In the genomic region with DNA sequence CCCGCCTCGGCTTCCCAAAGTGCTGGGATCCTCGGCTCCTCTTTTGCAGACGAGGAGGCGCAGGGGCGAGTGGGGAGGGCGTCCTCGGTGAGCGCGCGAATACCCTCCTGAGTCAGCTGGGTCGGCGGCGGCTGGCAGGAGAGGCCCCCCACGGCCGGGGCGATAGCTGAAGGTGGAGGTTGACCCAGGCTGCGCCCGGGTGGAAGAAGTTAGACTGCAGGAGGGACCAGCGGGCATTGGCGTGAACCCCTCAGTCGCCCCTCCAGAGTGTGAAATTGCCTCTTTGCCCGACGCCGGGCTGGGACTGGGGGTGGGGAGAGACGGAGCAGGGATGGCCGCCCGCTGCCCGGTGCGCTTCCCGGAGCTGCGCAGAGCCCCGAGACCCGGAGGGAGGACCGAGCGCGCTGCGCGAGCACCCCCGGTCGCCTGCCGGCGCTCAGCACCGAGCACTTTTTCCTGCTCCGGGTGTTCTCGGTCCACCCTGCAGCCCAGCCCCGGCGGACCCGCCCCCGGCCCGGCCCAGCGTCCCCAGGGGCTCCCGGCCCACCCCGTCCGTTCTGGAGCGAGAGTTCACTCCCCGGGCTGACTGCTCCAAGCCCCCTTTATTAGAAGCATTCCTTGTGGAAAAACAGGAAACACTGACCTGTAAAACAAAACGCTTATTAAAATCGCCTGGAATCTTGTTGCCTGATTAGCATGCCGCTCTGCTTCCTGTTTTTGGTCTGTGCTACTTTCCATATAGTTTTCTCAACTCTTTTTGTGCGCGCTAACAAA, we compare ENCODE assay signal across 8 cellular contexts. TPM values are rescaled to one million over a fixed set of nuclear protein-coding genes. Genes with fewer than 3 reads are reported as not detected.
DNase-seq lines count a peak whose midpoint lies in the region; ATAC-seq and TF ChIP-seq lines count a peak whose summit lies in the region.

No MANE protein-coding gene starts in this region.

- H3K4me3 ChIP-seq in NT2/D1 (ENCODE audit: insufficient read length, low read depth) = peak overlapping the region; percentile 33

- ATAC-seq in stimulated activated effector memory CD8-positive, alpha-beta T cell treated with anti-CD3 and anti-CD28 coated beads, Interleukin-12 subunit alpha, Interleukin-12 subunit beta, amount 100 ng/mL, for 72 hours = peak; percentile 54

- DNase-seq in ELF-1 (ENCODE audit: low read depth, low spot score) (peak; percentile 64), NT2/D1 (ENCODE audit: low read depth, low spot score) (no peak), iPS-NIHi7 (ENCODE audit: extremely low spot score) (peak; percentile 69), pons (ENCODE audit: low spot score) (no peak), NCI-H1092 treated with DMSO at 0.1 percent for 48 hours (lab: John Stamatoyannopoulos, UW) (no peak)
- no peak for DNase-seq in stimulated activated effector memory CD8-positive, alpha-beta T cell treated with anti-CD3 and anti-CD28 coated beads, Interleukin-12 subunit alpha, Interleukin-12 subunit beta, amount 100 ng/mL, for 72 hours (ENCODE audit: low spot score in 2 of 2)
- no peak for DNase-seq in activated CD4-positive, CD25-positive, alpha-beta regulatory T cell treated with anti-CD3 and anti-CD28 coated beads, Interleukin-2, amount 50 U/mL, for 72 hours

- H3K9ac ChIP-seq in NT2/D1 (ENCODE audit: insufficient read length, low read depth) = peak overlapping the region; percentile 50

- H3K9me3 ChIP-seq in NT2/D1 (ENCODE audit: insufficient read depth, low read length) = 0 out of 2 replicates have a peak, but pooled peaks cover 6% of the 10 kb centered on the region

- H3K27me3 ChIP-seq in NT2/D1 (ENCODE audit: insufficient read depth, insufficient read length) = peaks cover 13% of the 10 kb centered on the region

- H3K36me3 ChIP-seq in NT2/D1 (ENCODE audit: insufficient read depth, insufficient read length, low read length) = no peaks in the 10 kb centered on the region

- peaks cover 10% of the 10 kb centered on the region for H3K4me1 Mint-ChIP-seq in brain
- H3K4me1 Mint-ChIP-seq in stimulated activated effector memory CD8-positive, alpha-beta T cell treated with anti-CD3 and anti-CD28 coated beads, Interleukin-12 subunit alpha, Interleukin-12 subunit beta, amount 100 ng/mL, for 72 hours = no peaks in the 10 kb centered on the region

- H3K36me3 Mint-ChIP-seq in brain = peaks cover 10% of the 10 kb centered on the region
- H3K36me3 Mint-ChIP-seq in stimulated activated effector memory CD8-positive, alpha-beta T cell treated with anti-CD3 and anti-CD28 coated beads, Interleukin-12 subunit alpha, Interleukin-12 subunit beta, amount 100 ng/mL, for 72 hours = no peaks in the 10 kb centered on the region

- TF ChIP-seq CTCF in brain (conservative IDR thresholded peaks at IDR 0.05) = peak; percentile 24 to 37

- peaks cover 0 to 19% (median 3%) of the 10 kb centered on the region in 5 experiments for H3K9me3 Mint-ChIP-seq in brain
- no peaks in the 10 kb centered on the region for H3K9me3 Mint-ChIP-seq in stimulated activated effector memory CD8-positive, alpha-beta T cell treated with anti-CD3 and anti-CD28 coated beads, Interleukin-12 subunit alpha, Interleukin-12 subunit beta, amount 100 ng/mL, for 72 hours

- H3K4me1 ChIP-seq in NT2/D1 (ENCODE audit: insufficient read depth, insufficient read length) = no peaks in the 10 kb centered on the region

- H3K4me3 Mint-ChIP-seq in brain = peak overlapping the region; percentile 38 to 80 (median 70)
- peak overlapping the region; percentile 47 for H3K4me3 Mint-ChIP-seq in stimulated activated effector memory CD8-positive, alpha-beta T cell treated with anti-CD3 and anti-CD28 coated beads, Interleukin-12 subunit alpha, Interleukin-12 subunit beta, amount 100 ng/mL, for 72 hours

- no peak overlapping the region for H3K27ac Mint-ChIP-seq in brain
- H3K27ac Mint-ChIP-seq in stimulated activated effector memory CD8-positive, alpha-beta T cell treated with anti-CD3 and anti-CD28 coated beads, Interleukin-12 subunit alpha, Interleukin-12 subunit beta, amount 100 ng/mL, for 72 hours = no peak overlapping the region

- H3K27me3 Mint-ChIP-seq in brain = peaks cover 70% of the 10 kb centered on the region

RNA-seq across cellular contexts. Expression of a gene that starts 13.7 kb away (rescaled TPM):
- 41.2 TPM for polyA plus RNA-seq in brain (ENCODE audit: insufficient read depth, low read depth, low replicate concordance)

RNA-seq across cellular contexts. Expression of a gene that starts 48.2 kb away (rescaled TPM):
- polyA plus RNA-seq in brain (ENCODE audit: insufficient read depth, low read depth, low replicate concordance) = 108 TPM

RNA-seq across cellular contexts. Expression of a gene that starts 48.3 kb away (rescaled TPM):
- 12.2 TPM for polyA plus RNA-seq in brain (ENCODE audit: insufficient read depth, low read depth, low replicate concordance)

Comparison
In these comparisons a context has a peak if more than half of its experiments do, and no peak if none do; other contexts are left out.
1. DNase-seq: peak in ELF-1 (single experiment) and iPS-NIHi7 (single experiment); none in NT2/D1 (single experiment), stimulated activated effector memory CD8-positive, alpha-beta T cell treated with anti-CD3 and anti-CD28 coated beads, Interleukin-12 subunit alpha, Interleukin-12 subunit beta, amount 100 ng/mL, for 72 hours (0 of 2), pons (single experiment), NCI-H1092 treated with DMSO at 0.1 percent for 48 hours (single experiment) and activated CD4-positive, CD25-positive, alpha-beta regulatory T cell treated with anti-CD3 and anti-CD28 coated beads, Interleukin-2, amount 50 U/mL, for 72 hours (single experiment).